Comparison of ENCODE assay signal across 16 cellular contexts in genomic region chr6:134146268-134147032, GRCh38.
"Had no signal": no experiment of that assay in that cellular context is flagged by ENCODE, and none has a peak within 500 bp of the region (broad histone marks: within the 10 kb centered on the region; RNA-seq: fewer than 3 reads in every experiment).

No MANE protein-coding gene starts in this region.

- H3K4me1 Mint-ChIP-seq: activated T-helper 17 cell treated with anti-CD3 and anti-CD28 coated beads, Interleukin-2, amount 50 U/mL, for 72 hours had no signal

- H3K4me3 Mint-ChIP-seq: activated T-helper 17 cell treated with anti-CD3 and anti-CD28 coated beads, Interleukin-2, amount 50 U/mL, for 72 hours; naive B cell; stimulated activated effector memory CD8-positive, alpha-beta T cell treated with anti-CD3 and anti-CD28 coated beads, Interleukin-12 subunit alpha, Interleukin-12 subunit beta, amount 100 ng/mL, for 72 hours had no signal

- H3K36me3 Mint-ChIP-seq: naive B cell; stimulated activated effector memory CD8-positive, alpha-beta T cell treated with anti-CD3 and anti-CD28 coated beads, Interleukin-12 subunit alpha, Interleukin-12 subunit beta, amount 100 ng/mL, for 72 hours had no signal

- H3K9me3 Mint-ChIP-seq: activated T-helper 17 cell treated with anti-CD3 and anti-CD28 coated beads, Interleukin-2, amount 50 U/mL, for 72 hours; stimulated activated effector memory CD8-positive, alpha-beta T cell treated with anti-CD3 and anti-CD28 coated beads, Interleukin-12 subunit alpha, Interleukin-12 subunit beta, amount 100 ng/mL, for 72 hours had no signal

- ATAC-seq: lower lobe of right lung; sciatic nerve; stimulated activated effector memory CD8-positive, alpha-beta T cell treated with anti-CD3 and anti-CD28 coated beads, Interleukin-12 subunit alpha, Interleukin-12 subunit beta, amount 100 ng/mL, for 72 hours had no signal

- H3K4me3 ChIP-seq: lower lobe of right lung, SK-N-MC, tibial artery, uterus had no signal

- H3K27ac ChIP-seq: lower lobe of right lung, SK-N-MC, tibial artery, uterus had no signal

- H3K27me3 ChIP-seq: tibial artery, uterus had no signal

- H3K36me3 ChIP-seq: lower lobe of right lung, tibial artery, uterus had no signal

- H3K27me3 Mint-ChIP-seq: activated T-helper 17 cell treated with anti-CD3 and anti-CD28 coated beads, Interleukin-2, amount 50 U/mL, for 72 hours; naive B cell had no signal

- H3K27ac Mint-ChIP-seq: activated T-helper 17 cell treated with anti-CD3 and anti-CD28 coated beads, Interleukin-2, amount 50 U/mL, for 72 hours; stimulated activated effector memory CD8-positive, alpha-beta T cell treated with anti-CD3 and anti-CD28 coated beads, Interleukin-12 subunit alpha, Interleukin-12 subunit beta, amount 100 ng/mL, for 72 hours had no signal

- H3K9me3 ChIP-seq: lower lobe of right lung, tibial artery, uterus had no signal

- DNase-seq: activated CD4-positive, alpha-beta T cell treated with anti-CD3 and anti-CD28 coated beads, Interleukin-2, amount 50 U/mL, for 48 hours; activated CD4-positive, CD25-positive, alpha-beta regulatory T cell treated with anti-CD3 and anti-CD28 coated beads, Interleukin-2, amount 50 U/mL, for 72 hours; activated naive CD4-positive, alpha-beta T cell treated with Interleukin-2 at 50 U/mL for 16 hours; caudate nucleus; effector CD4-positive, alpha-beta T cell; left colon; lower lobe of right lung; midbrain; stimulated activated CD4-positive, alpha-beta T cell treated with anti-CD3 and anti-CD28 coated beads, Interleukin-12 subunit alpha, Interleukin-12 subunit beta, amount 100 ng/mL, for 4 hours; tibial artery; uterus had no signal

- H3K4me1 ChIP-seq: lower lobe of right lung, uterus had no signal
